In genomic region chr1:26233903-26234643, GRCh38 we compare ENCODE assay signal across 8 cellular contexts. TPM values are rescaled to one million over a fixed set of nuclear protein-coding genes. Genes with fewer than 3 reads are reported as not detected.
DNase-seq lines count a peak whose midpoint lies in the region; ATAC-seq, FAIRE-seq and TF ChIP-seq lines count a peak whose summit lies in the region.

A gene with protein sequence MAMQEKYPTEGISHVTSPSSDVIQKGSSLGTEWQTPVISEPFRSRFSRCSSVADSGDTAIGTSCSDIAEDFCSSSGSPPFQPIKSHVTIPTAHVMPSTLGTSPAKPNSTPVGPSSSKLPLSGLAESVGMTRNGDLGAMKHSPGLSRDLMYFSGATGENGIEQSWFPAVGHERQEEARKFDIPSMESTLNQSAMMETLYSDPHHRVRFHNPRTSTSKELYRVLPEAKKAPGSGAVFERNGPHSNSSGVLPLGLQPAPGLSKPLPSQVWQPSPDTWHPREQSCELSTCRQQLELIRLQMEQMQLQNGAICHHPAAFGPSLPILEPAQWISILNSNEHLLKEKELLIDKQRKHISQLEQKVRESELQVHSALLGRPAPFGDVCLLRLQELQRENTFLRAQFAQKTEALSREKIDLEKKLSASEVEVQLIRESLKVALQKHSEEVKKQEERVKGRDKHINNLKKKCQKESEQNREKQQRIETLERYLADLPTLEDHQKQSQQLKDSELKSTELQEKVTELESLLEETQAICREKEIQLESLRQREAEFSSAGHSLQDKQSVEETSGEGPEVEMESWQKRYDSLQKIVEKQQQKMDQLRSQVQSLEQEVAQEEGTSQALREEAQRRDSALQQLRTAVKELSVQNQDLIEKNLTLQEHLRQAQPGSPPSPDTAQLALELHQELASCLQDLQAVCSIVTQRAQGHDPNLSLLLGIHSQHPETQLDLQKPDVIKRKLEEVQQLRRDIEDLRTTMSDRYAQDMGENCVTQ (plus strand): TSS chr1:26234200. CDS start chr1:26239784, 5,584 bp downstream.

- H3K9me3 ChIP-seq in BE2C (no peaks in the 10 kb centered on the region), keratinocyte (ENCODE audit: control insufficient read depth, low read depth, low read length) (no peaks in the 10 kb centered on the region)

- no peaks in the 10 kb centered on the region for H3K9me3 Mint-ChIP-seq in chondrocyte (ENCODE audit: low read depth)

- H3K4me1 ChIP-seq in BE2C: no peaks in the 10 kb centered on the region
- peaks cover 21% of the 10 kb centered on the region for H3K4me1 ChIP-seq in keratinocyte (ENCODE audit: control insufficient read depth, extremely low read depth, insufficient read depth, low read length)

- dilution Hi-C loops in keratinocyte (cut with MboI; ENCODE audit: extremely low pct_ligation_motif_present, low sequenced_read_pairs): no loop called here

- FAIRE-seq in keratinocyte (lab: Jason Lieb, UNC): peak; percentile 73

- H3K27me3 Mint-ChIP-seq in chondrocyte (ENCODE audit: low read depth): no peaks in the 10 kb centered on the region

- no peaks in the 10 kb centered on the region for H3K9me1 ChIP-seq in keratinocyte (ENCODE audit: control insufficient read depth, extremely low read depth, insufficient read depth, low read length)

- H3K4me1 Mint-ChIP-seq in chondrocyte (ENCODE audit: low read depth): peaks cover 37% of the 10 kb centered on the region

- ATAC-seq in HG03442 (IDR thresholded peaks at IDR 0.05; ENCODE audit: unreplicated experiment): peak; percentile 87

- peak within 1 kb of the TSS; percentile 87 for H3K9ac ChIP-seq in keratinocyte (ENCODE audit: control insufficient read depth, extremely low read depth, insufficient read depth, low read length)

- TF ChIP-seq CTCF in BE2C (IDR thresholded peaks at IDR 0.05; ENCODE audit: low read depth, low read length) (peak; percentile 73), chondrocyte (IDR thresholded peaks at IDR 0.05) (peak; percentile 84), keratinocyte (optimal IDR thresholded peaks at IDR 0.05 in 1 of 3, IDR thresholded peaks at IDR 0.05 in 1 of 3, conservative IDR thresholded peaks at IDR 0.05 in 1 of 3; ENCODE audit: extremely low read depth in 1 of 3, insufficient read depth in 2 of 3, low read length in 3 of 3) (peak; percentile 88 to 97 (median 92))

- peak within 1 kb of the TSS; percentile 99 for H2AFZ ChIP-seq in keratinocyte (ENCODE audit: control insufficient read depth, low read length)

- H3K27me3 ChIP-seq in BE2C (no peaks in the 10 kb centered on the region), keratinocyte (ENCODE audit: control insufficient read depth, extremely low read depth, insufficient read depth, low read length) (no peaks in the 10 kb centered on the region)

- H3K27ac Mint-ChIP-seq in chondrocyte (ENCODE audit: unreplicated experiment): peak within 1 kb of the TSS; percentile 96

- H3K4me2 ChIP-seq in keratinocyte (ENCODE audit: control insufficient read depth, extremely low read depth, insufficient read depth, low read depth, low read length): peak within 1 kb of the TSS; percentile 90

- H3K36me3 ChIP-seq in BE2C (no peaks in the 10 kb centered on the region), keratinocyte (ENCODE audit: control insufficient read depth in 2 of 2, extremely low read depth in 1 of 2, insufficient read depth in 2 of 2, low read length in 2 of 2) (no peaks in the 10 kb centered on the region)

- H4K20me1 ChIP-seq in keratinocyte (ENCODE audit: control insufficient read depth, extremely low read depth, insufficient read depth, low read length): no peaks in the 10 kb centered on the region

- H3K4me3 Mint-ChIP-seq in chondrocyte (ENCODE audit: unreplicated experiment): peak within 1 kb of the TSS; percentile 95

- peak; percentile 91 for DNase-seq in BE2C
- DNase-seq in GM19238 (ENCODE audit: insufficient read length, low spot score): peak; percentile 97
- peak; percentile 97 for DNase-seq in NCI-H510A treated with DMSO at 0.1 percent for 48 hours (lab: John Stamatoyannopoulos, UW)
- DNase-seq in activated CD4-positive, alpha-beta T cell treated with anti-CD3 and anti-CD28 coated beads for 24 hours (ENCODE audit: low read depth in 2 of 2): peak; percentile 96 to 98
- peak; percentile 99 for DNase-seq in chondrocyte (ENCODE audit: low spot score)
- DNase-seq in keratinocyte (ENCODE audit: low read depth, low spot score): peak; percentile 94
- peak; percentile 95 to 96 for DNase-seq in stimulated activated CD4-positive, alpha-beta T cell treated with anti-CD3 and anti-CD28 coated beads, Interleukin-15, amount 100 ng/mL, for 1 hour (ENCODE audit: low read depth in 1 of 2, low spot score in 1 of 2)

- peak within 1 kb of the TSS; percentile 88 for H3K4me3 ChIP-seq in BE2C (ENCODE audit: low read depth, low read length)
- H3K4me3 ChIP-seq in keratinocyte (ENCODE audit: control insufficient read depth in 2 of 3, extremely low read depth in 1 of 3, insufficient read depth in 2 of 3, low read depth in 1 of 3, low read length in 3 of 3): peak within 1 kb of the TSS; percentile 89 to 93 (median 93)

- peak within 1 kb of the TSS; percentile 82 for H3K27ac ChIP-seq in keratinocyte (ENCODE audit: control insufficient read depth, insufficient read depth, low read length)

- H3K79me2 ChIP-seq in keratinocyte (ENCODE audit: control insufficient read depth, insufficient read depth, low read length): peaks cover 48% of the 10 kb centered on the region

- no peaks in the 10 kb centered on the region for H3K36me3 Mint-ChIP-seq in chondrocyte (ENCODE audit: low read depth)

RNA-seq across cellular contexts. Expression of the gene that starts here (rescaled TPM):
- 9.7 TPM for polyA plus RNA-seq in BE2C (2012; ENCODE audit: insufficient read depth, insufficient read length, low read depth)
- total RNA-seq in chondrocyte: 13.1 to 18.2 TPM (median 13.7 TPM) in 3 replicates
- polyA plus RNA-seq in keratinocyte: 14.8 to 17.0 TPM (median 15.4 TPM) in 3 replicates
- polyA plus RNA-seq in keratinocyte (2011; ENCODE audit: low read depth): 3.7 TPM
- polyA plus RNA-seq in keratinocyte (2011; cell fraction: cytosol; rRNA removed): 7.2 and 9.6 TPM in 2 replicates
- polyA plus RNA-seq in keratinocyte (2011; cell fraction: nucleus; rRNA removed): 31.8 and 34.8 TPM in 2 replicates
- polyA plus RNA-seq in keratinocyte (2012; ENCODE audit: low replicate concordance): 5.4 and 8.1 TPM in 2 replicates
- 10.2 to 19.9 TPM (median 16.7 TPM) in 3 replicates for polyA minus RNA-seq in keratinocyte
- 6.9 TPM for polyA minus RNA-seq in keratinocyte (2011; cell fraction: cytosol; rRNA and poly(A)+ RNA removed)
- 12.9 and 16.5 TPM in 2 replicates for polyA minus RNA-seq in keratinocyte (2011; cell fraction: nucleus; rRNA and poly(A)+ RNA removed)

Comparison
In these comparisons a context has a peak if more than half of its experiments do, and no peak if none do; other contexts are left out.
1. Peak in every context shown above with its lines: DNase-seq, ATAC-seq, H3K4me3 ChIP-seq and H3K27ac ChIP-seq.